Comparison of ENCODE assay signal across 8 cellular contexts in genomic region chr1:175000697-175001187, GRCh38. TPM values are rescaled to one million over a fixed set of nuclear protein-coding genes. Genes with fewer than 3 reads are reported as not detected.
DNase-seq lines count a peak whose midpoint lies in the region; ATAC-seq and TF ChIP-seq lines count a peak whose summit lies in the region.

No MANE protein-coding gene starts in this region.

- no peaks in the 10 kb centered on the region for H3K9me3 Mint-ChIP-seq in stimulated activated naive CD8-positive, alpha-beta T cell treated with anti-CD3 and anti-CD28 coated beads, Interleukin-15, amount 100 ng/mL, for 72 hours

- no peak overlapping the region for H3K4me3 Mint-ChIP-seq in stimulated activated naive CD8-positive, alpha-beta T cell treated with anti-CD3 and anti-CD28 coated beads, Interleukin-15, amount 100 ng/mL, for 72 hours

- intact Hi-C loops in lower lobe of right lung (cut with DNase I), result no loop called here

- no peaks in the 10 kb centered on the region for H3K27me3 Mint-ChIP-seq in stimulated activated naive CD8-positive, alpha-beta T cell treated with anti-CD3 and anti-CD28 coated beads, Interleukin-15, amount 100 ng/mL, for 72 hours

- DNase-seq in stimulated activated naive CD8-positive, alpha-beta T cell treated with anti-CD3 and anti-CD28 coated beads, Interleukin-15, amount 100 ng/mL, for 72 hours, result no peak
- DNase-seq in stimulated activated naive CD8-positive, alpha-beta T cell treated with anti-CD3 and anti-CD28 coated beads, Interleukin-15, Interleukin-2, amounts not matched to agents 100 U/mL and 50 U/mL, for 24 hours, result no peak
- no peak for DNase-seq in astrocyte of the spinal cord (ENCODE audit: low read depth, low spot score)
- DNase-seq in lower lobe of right lung, result no peak
- DNase-seq in NCI-H2227 treated with DMSO at 0.1 percent for 48 hours (lab: John Stamatoyannopoulos, UW), result no peak
- no peak for DNase-seq in amygdala (lab: John Stamatoyannopoulos, UW)
- DNase-seq in H4 (ENCODE audit: low spot score), result no peak

- H3K4me1 Mint-ChIP-seq in stimulated activated naive CD8-positive, alpha-beta T cell treated with anti-CD3 and anti-CD28 coated beads, Interleukin-15, amount 100 ng/mL, for 72 hours, result peaks cover 56% of the 10 kb centered on the region

- in situ Hi-C loops in astrocyte of the spinal cord (cut with HindIII; ENCODE audit: low sequenced_read_pairs), result no loop called here

- no peaks in the 10 kb centered on the region for H3K27me3 ChIP-seq in lower lobe of right lung (ENCODE audit: low read depth)

- no peaks in the 10 kb centered on the region for H3K9me3 ChIP-seq in lower lobe of right lung

- peaks cover 36% of the 10 kb centered on the region for H3K4me1 ChIP-seq in lower lobe of right lung

- no peak for ATAC-seq in stimulated activated naive CD8-positive, alpha-beta T cell treated with anti-CD3 and anti-CD28 coated beads, Interleukin-15, amount 100 ng/mL, for 72 hours
- ATAC-seq in stimulated activated naive CD8-positive, alpha-beta T cell treated with anti-CD3 and anti-CD28 coated beads, Interleukin-15, Interleukin-2, amounts not matched to agents 100 U/mL and 50 U/mL, for 24 hours, result no peak
- ATAC-seq in lower lobe of right lung (no peak), HG02763 (IDR thresholded peaks at IDR 0.05; ENCODE audit: unreplicated experiment) (no peak)

- peaks cover 12% of the 10 kb centered on the region for H3K36me3 ChIP-seq in lower lobe of right lung

- H3K4me3 ChIP-seq in astrocyte of the spinal cord (ENCODE audit: low read depth, low read length), result peak overlapping the region; percentile 89
- peak overlapping the region; percentile 92 for H3K4me3 ChIP-seq in lower lobe of right lung

- peak overlapping the region; percentile 99 for H3K27ac ChIP-seq in lower lobe of right lung

- TF ChIP-seq CTCF in astrocyte of the spinal cord (IDR thresholded peaks at IDR 0.05; ENCODE audit: low read depth, low read length) (no peak), lower lobe of right lung (IDR thresholded peaks at IDR 0.05) (no peak)

- peak overlapping the region; percentile 96 to 98 for H3K27ac Mint-ChIP-seq in stimulated activated naive CD8-positive, alpha-beta T cell treated with anti-CD3 and anti-CD28 coated beads, Interleukin-15, amount 100 ng/mL, for 72 hours

RNA-seq across cellular contexts. Expression of gene CACYBP, which starts 1.0 kb away (rescaled TPM):
- 74.4 TPM for total RNA-seq in lower lobe of right lung
- total RNA-seq in H4 (2014; rRNA removed; shearing (Covaris generic)), result 188 and 205 TPM in 2 replicates

RNA-seq across cellular contexts. Expression of gene MRPS14, which starts 22.5 kb away (rescaled TPM):
- 27.5 TPM for total RNA-seq in lower lobe of right lung
- total RNA-seq in H4 (2014; rRNA removed; shearing (Covaris generic)), result 30.3 and 32.7 TPM in 2 replicates
